ENCODE assay signal across 1 cellular context in the genomic region with DNA sequence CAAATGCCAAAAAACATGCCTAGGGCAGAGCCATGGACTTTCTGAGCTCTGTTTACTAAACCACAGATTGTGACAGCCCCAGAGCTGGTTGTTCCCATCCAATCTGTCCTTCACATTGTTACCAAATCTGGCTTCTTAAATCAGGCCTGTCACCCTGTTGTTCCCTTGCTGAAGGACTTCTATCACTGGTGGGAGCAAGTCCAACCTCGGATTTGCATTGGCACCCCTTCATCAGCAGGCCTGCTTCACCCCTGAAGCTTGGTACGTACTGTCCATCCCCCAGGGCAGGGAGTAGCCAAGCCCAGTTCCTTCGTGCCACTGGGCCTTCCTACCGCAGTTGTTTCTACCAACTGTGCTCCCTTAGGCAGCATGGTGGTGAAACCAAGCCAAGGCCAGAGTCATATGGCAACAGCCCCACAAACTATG.
TF ChIP-seq lines count a peak whose summit lies in the region.

No MANE protein-coding gene starts in this region.

TF ChIP-seq in H1, 55 proteins besides CTCF, POLR2A, EP300 and RAD21:
- no peak for TF ChIP-seq SRF (IDR thresholded peaks at IDR 0.05; ENCODE audit: low read depth, low read length)
- no peak for TF ChIP-seq SP4 (IDR thresholded peaks at IDR 0.05; ENCODE audit: low read length)
- no peak for TF ChIP-seq PHF8 (conservative IDR thresholded peaks at IDR 0.05; ENCODE audit: low read depth, low read length)
- no peak for TF ChIP-seq TAF7 (optimal IDR thresholded peaks at IDR 0.05; ENCODE audit: borderline replicate concordance, low read depth, low read length)
- no peak for TF ChIP-seq KDM4A (IDR thresholded peaks at IDR 0.05; ENCODE audit: low read depth, low read length, severe bottlenecking)
- no peak for TF ChIP-seq CBX5 (IDR thresholded peaks at IDR 0.05; ENCODE audit: low read depth, low read length)
- no peak for TF ChIP-seq SP2 (IDR thresholded peaks at IDR 0.05; ENCODE audit: low read length)
- TF ChIP-seq CHD2 (IDR thresholded peaks at IDR 0.05; ENCODE audit: low read length): no peak
- no peak for TF ChIP-seq RXRA (IDR thresholded peaks at IDR 0.05; ENCODE audit: insufficient read depth, low read depth, low read length)
- no peak for TF ChIP-seq SAP30 (IDR thresholded peaks at IDR 0.05; ENCODE audit: insufficient read depth, insufficient replicate concordance, low read length)
- TF ChIP-seq TBP (IDR thresholded peaks at IDR 0.05; ENCODE audit: low read depth, low read length): no peak
- no peak for TF ChIP-seq CTBP2 (IDR thresholded peaks at IDR 0.05; ENCODE audit: borderline replicate concordance, insufficient read depth, insufficient read length, low read length)
- TF ChIP-seq BRCA1 (IDR thresholded peaks at IDR 0.05; ENCODE audit: low read depth, low read length): no peak
- no peak for TF ChIP-seq RBBP5 (IDR thresholded peaks at IDR 0.05; ENCODE audit: borderline replicate concordance, low read depth, low read length)
- no peak for TF ChIP-seq SUZ12 (IDR thresholded peaks at IDR 0.05; ENCODE audit: low read length)
- TF ChIP-seq JUND (IDR thresholded peaks at IDR 0.05; ENCODE audit: low read length): no peak
- TF ChIP-seq GABPA (IDR thresholded peaks at IDR 0.05; ENCODE audit: borderline replicate concordance, insufficient read depth, low read length): no peak
- TF ChIP-seq RFX5 (IDR thresholded peaks at IDR 0.05; ENCODE audit: borderline replicate concordance, low read depth, low read length): no peak
- TF ChIP-seq, protein P1, sequence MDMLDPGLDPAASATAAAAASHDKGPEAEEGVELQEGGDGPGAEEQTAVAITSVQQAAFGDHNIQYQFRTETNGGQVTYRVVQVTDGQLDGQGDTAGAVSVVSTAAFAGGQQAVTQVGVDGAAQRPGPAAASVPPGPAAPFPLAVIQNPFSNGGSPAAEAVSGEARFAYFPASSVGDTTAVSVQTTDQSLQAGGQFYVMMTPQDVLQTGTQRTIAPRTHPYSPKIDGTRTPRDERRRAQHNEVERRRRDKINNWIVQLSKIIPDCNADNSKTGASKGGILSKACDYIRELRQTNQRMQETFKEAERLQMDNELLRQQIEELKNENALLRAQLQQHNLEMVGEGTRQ (IDR thresholded peaks at IDR 0.05; ENCODE audit: low read length): no peak
- TF ChIP-seq SIRT6 (IDR thresholded peaks at IDR 0.05; ENCODE audit: low read length): no peak
